ENCODE assay signal across 12 cellular contexts in genomic region chr7:134856141-134856540, GRCh38.
DNase-seq lines count a peak whose midpoint lies in the region; ATAC-seq and TF ChIP-seq lines count a peak whose summit lies in the region.
"Had no signal": no experiment of that assay in that cellular context is flagged by ENCODE, and none has a peak within 500 bp of the region (broad histone marks: within the 10 kb centered on the region; RNA-seq: fewer than 3 reads in every experiment).

No MANE protein-coding gene starts in this region.

- H3K27ac ChIP-seq in 22Rv1: peak overlapping the region; percentile 59
- H3K27ac ChIP-seq: body of pancreas had no signal

- H3K4me3 Mint-ChIP-seq in HFFc6 (peak overlapping the region; percentile 72), natural killer cell (peak overlapping the region; percentile 56)

- TF ChIP-seq CTCF in 22Rv1 (IDR thresholded peaks at IDR 0.05) (no peak), HFFc6 (IDR thresholded peaks at IDR 0.05) (no peak), natural killer cell (IDR thresholded peaks at IDR 0.05) (no peak)

- H3K36me3 Mint-ChIP-seq in HFFc6 (ENCODE audit: low read depth) (peaks cover 82% of the 10 kb centered on the region), natural killer cell (no peaks in the 10 kb centered on the region)

- DNase-seq in HFFc6 (no peak), dermis blood vessel endothelial cell (peak; percentile 62), natural killer cell (no peak), SHP77 (lab: John Stamatoyannopoulos, UW) (no peak), GM19240 (ENCODE audit: insufficient read length, low spot score) (no peak), midbrain (lab: John Stamatoyannopoulos, UW) (no peak)
- DNase-seq: activated CD4-positive, CD25-positive, alpha-beta regulatory T cell; COR-L47; NCI-H146 had no signal

- H3K4me1 Mint-ChIP-seq in HFFc6 (ENCODE audit: low read depth) (peaks cover 96% of the 10 kb centered on the region), natural killer cell (peaks cover 22 to 23% of the 10 kb centered on the region in 2 donors)

- H3K27ac Mint-ChIP-seq in HFFc6: peak overlapping the region; percentile 81
- peak overlapping the region; percentile 59 for H3K27ac Mint-ChIP-seq in natural killer cell

- peak in 1 of 3 donors; percentile 36 for ATAC-seq in natural killer cell
- no peak for ATAC-seq in GM21381 (IDR thresholded peaks at IDR 0.05; ENCODE audit: unreplicated experiment)
- ATAC-seq: body of pancreas had no signal

- H3K27me3 Mint-ChIP-seq in HFFc6 (ENCODE audit: insufficient read depth): peaks cover 18% of the 10 kb centered on the region
- peaks cover 0 to 8% of the 10 kb centered on the region in 2 donors for H3K27me3 Mint-ChIP-seq in natural killer cell (ENCODE audit: low read depth in 2 of 2)

- H3K9me3 Mint-ChIP-seq in HFFc6 (no peaks in the 10 kb centered on the region; the same call in 1 of the 2 replicates), natural killer cell (no peaks in the 10 kb centered on the region)

- intact Hi-C loops in natural killer cell (cut with micrococcal nuclease): no loop called here
